In the genomic region with DNA sequence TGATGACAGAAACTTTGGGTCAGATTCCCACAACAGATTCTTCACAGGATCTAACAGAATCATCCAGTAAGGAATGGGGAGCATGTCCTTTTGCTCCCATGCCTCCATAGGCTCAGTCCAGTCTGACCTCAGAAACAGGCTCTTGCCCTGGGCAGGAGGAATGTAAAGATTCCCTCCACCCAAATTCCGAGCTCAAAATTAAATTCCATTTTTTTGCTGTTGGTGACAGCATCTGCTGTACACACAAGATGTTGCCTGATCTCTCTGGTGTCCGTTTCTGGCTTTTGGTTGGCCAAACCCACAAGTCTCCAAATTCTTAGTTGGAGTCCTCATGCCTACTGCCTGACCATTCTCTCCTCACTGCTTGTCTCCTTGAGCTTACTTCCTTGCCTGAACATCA, we compare ENCODE assay signal across 1 cellular context.
TF ChIP-seq lines count a peak whose summit lies in the region.

No MANE protein-coding gene starts in this region.

TF ChIP-seq in H1, 55 proteins besides CTCF, POLR2A, EP300 and RAD21:
- no peak for TF ChIP-seq SP4 (IDR thresholded peaks at IDR 0.05; ENCODE audit: low read length)
- TF ChIP-seq, protein P1, sequence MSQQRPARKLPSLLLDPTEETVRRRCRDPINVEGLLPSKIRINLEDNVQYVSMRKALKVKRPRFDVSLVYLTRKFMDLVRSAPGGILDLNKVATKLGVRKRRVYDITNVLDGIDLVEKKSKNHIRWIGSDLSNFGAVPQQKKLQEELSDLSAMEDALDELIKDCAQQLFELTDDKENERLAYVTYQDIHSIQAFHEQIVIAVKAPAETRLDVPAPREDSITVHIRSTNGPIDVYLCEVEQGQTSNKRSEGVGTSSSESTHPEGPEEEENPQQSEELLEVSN (IDR thresholded peaks at IDR 0.05): no peak
